In genomic region chr5:81534481-81534840, GRCh38 we compare ENCODE assay signal across 23 cellular contexts.
A peak's percentile ranks its signal among the peaks of the same experiment; 100 is the strongest.
DNase-seq lines count a peak whose midpoint lies in the region; ATAC-seq and TF ChIP-seq lines count a peak whose summit lies in the region.
"Had no signal": no experiment of that assay in that cellular context is flagged by ENCODE, and none has a peak within 500 bp of the region (broad histone marks: within the 10 kb centered on the region; RNA-seq: fewer than 3 reads in every experiment).

No MANE protein-coding gene starts in this region.

- peak overlapping the region; percentile 4 to 43 (median 29); a peak in 10 of 22 replicates for H3K27ac ChIP-seq in BLaER1 treated with 17β-estradiol and CSF1 and Interleukin-3, amounts not matched to agents 10 nM and 100 nM
- peak overlapping the region; percentile 62 for H3K27ac ChIP-seq in hepatocyte

- H3K36me3 Mint-ChIP-seq in activated T-helper 17 cell treated with anti-CD3 and anti-CD28 coated beads, Interleukin-2, amount 50 U/mL, for 72 hours (ENCODE audit: low read depth), result no peaks in the 10 kb centered on the region
- H3K36me3 Mint-ChIP-seq: stimulated activated effector memory CD8-positive, alpha-beta T cell treated with anti-CD3 and anti-CD28 coated beads, Interleukin-12 subunit alpha, Interleukin-12 subunit beta, amount 100 ng/mL, for 72 hours had no signal

- no peaks in the 10 kb centered on the region for H3K27me3 ChIP-seq in BLaER1 treated with 17β-estradiol and CSF1 and Interleukin-3, amounts not matched to agents 10 nM and 100 nM
- no peaks in the 10 kb centered on the region for H3K27me3 ChIP-seq in hepatocyte
- H3K27me3 ChIP-seq: gastrocnemius medialis had no signal

- no peaks in the 10 kb centered on the region for H3K9me3 Mint-ChIP-seq in activated T-helper 17 cell treated with anti-CD3 and anti-CD28 coated beads, Interleukin-2, amount 50 U/mL, for 72 hours
- H3K9me3 Mint-ChIP-seq: stimulated activated effector memory CD8-positive, alpha-beta T cell treated with anti-CD3 and anti-CD28 coated beads, Interleukin-12 subunit alpha, Interleukin-12 subunit beta, amount 100 ng/mL, for 72 hours had no signal

- no peak for ATAC-seq in activated T-helper 17 cell treated with anti-CD3 and anti-CD28 coated beads, Interleukin-2, amount 50 U/mL, for 72 hours (replicated peaks)
- ATAC-seq: gastrocnemius medialis; PC-3; stimulated activated effector memory CD8-positive, alpha-beta T cell treated with anti-CD3 and anti-CD28 coated beads, Interleukin-12 subunit alpha, Interleukin-12 subunit beta, amount 100 ng/mL, for 72 hours had no signal

- TF ChIP-seq CTCF in hepatocyte (IDR thresholded peaks at IDR 0.05; ENCODE audit: poor library complexity), result no peak

- no peak overlapping the region for H3K4me3 ChIP-seq in BLaER1 treated with 17β-estradiol and CSF1 and Interleukin-3, amounts not matched to agents 10 nM and 100 nM
- H3K4me3 ChIP-seq in hepatocyte, result no peak overlapping the region
- H3K4me3 ChIP-seq: gastrocnemius medialis had no signal

- no peak overlapping the region for H3K9ac ChIP-seq in BLaER1 treated with 17β-estradiol and CSF1 and Interleukin-3, amounts not matched to agents 10 nM and 100 nM

- H3K36me3 ChIP-seq in BLaER1 treated with 17β-estradiol and CSF1 and Interleukin-3, amounts not matched to agents 10 nM and 100 nM, result peaks cover 0 to 30% (median 14%) of the 10 kb centered on the region in 11 experiments; a peak in 13 of 22 replicates
- H3K36me3 ChIP-seq in hepatocyte (replicated peaks; ENCODE audit: insufficient read depth, low read depth), result no peaks in the 10 kb centered on the region
- H3K36me3 ChIP-seq: gastrocnemius medialis had no signal

- H3K4me2 ChIP-seq in BLaER1 treated with 17β-estradiol and CSF1 and Interleukin-3, amounts not matched to agents 10 nM and 100 nM, result peak overlapping the region; percentile 22 to 63 (median 37); a peak in 17 of 22 replicates
- peak overlapping the region; percentile 33 for H3K4me2 ChIP-seq in hepatocyte

- H3K4me1 ChIP-seq in BLaER1 treated with 17β-estradiol and CSF1 and Interleukin-3, amounts not matched to agents 10 nM and 100 nM, result peaks cover 15 to 53% (median 37%) of the 10 kb centered on the region in 10 experiments
- peaks cover 9% of the 10 kb centered on the region for H3K4me1 ChIP-seq in hepatocyte (ENCODE audit: insufficient read depth)

- H3K79me2 ChIP-seq in hepatocyte, result no peaks in the 10 kb centered on the region

- no peak overlapping the region for H3K4me3 Mint-ChIP-seq in activated T-helper 17 cell treated with anti-CD3 and anti-CD28 coated beads, Interleukin-2, amount 50 U/mL, for 72 hours
- H3K4me3 Mint-ChIP-seq: stimulated activated effector memory CD8-positive, alpha-beta T cell treated with anti-CD3 and anti-CD28 coated beads, Interleukin-12 subunit alpha, Interleukin-12 subunit beta, amount 100 ng/mL, for 72 hours had no signal

- no peak overlapping the region for H2AFZ ChIP-seq in hepatocyte

- peak overlapping the region; percentile 3 for H3K27ac Mint-ChIP-seq in activated T-helper 17 cell treated with anti-CD3 and anti-CD28 coated beads, Interleukin-2, amount 50 U/mL, for 72 hours
- H3K27ac Mint-ChIP-seq: stimulated activated effector memory CD8-positive, alpha-beta T cell treated with anti-CD3 and anti-CD28 coated beads, Interleukin-12 subunit alpha, Interleukin-12 subunit beta, amount 100 ng/mL, for 72 hours had no signal

- H3K27me3 Mint-ChIP-seq in activated T-helper 17 cell treated with anti-CD3 and anti-CD28 coated beads, Interleukin-2, amount 50 U/mL, for 72 hours, result no peaks in the 10 kb centered on the region

- H4K20me1 ChIP-seq in BLaER1 treated with 17β-estradiol and CSF1 and Interleukin-3, amounts not matched to agents 10 nM and 100 nM, result peaks cover 0 to 8% (median 0%) of the 10 kb centered on the region in 11 experiments; a peak in 1 of 22 replicates
- H4K20me1 ChIP-seq in hepatocyte (ENCODE audit: insufficient read depth, poor library complexity, severe bottlenecking), result no peaks in the 10 kb centered on the region

- 67% methylated on average over 1 of the region's 1 CpG for WGBS in hepatocyte (ENCODE audit: low lambda C conversion rate, missing lambda C conversion rate)

- DNase-seq in GF-D8 (lab: John Stamatoyannopoulos, UW), result peak; percentile 42
- no peak for DNase-seq in hepatocyte (ENCODE audit: low spot score)
- no peak for DNase-seq in activated CD4-positive, alpha-beta T cell treated with anti-CD3 and anti-CD28 coated beads, Interleukin-2, amount 50 U/mL, for 4 hours
- no peak for DNase-seq in NCI-H748 treated with DMSO at 0.1 percent for 48 hours (lab: John Stamatoyannopoulos, UW)
- no peak for DNase-seq in GM03348 (ENCODE audit: low spot score)
- DNase-seq: activated CD4-positive, alpha-beta T cell treated with anti-CD3 and anti-CD28 coated beads, Interleukin-2, amount 50 U/mL, for 1 hour; activated CD8-positive, alpha-beta memory T cell treated with anti-CD3 and anti-CD28 coated beads, Interleukin-2, amount 50 U/mL, for 48 hours; activated gamma-delta T cell treated with Interleukin-2 at 50 U/mL for 16 hours; caudate nucleus; COR-L47; DMS79; gastrocnemius medialis; NCI-H1092; NCI-H2029; NCI-H226; PC-3; posterior cingulate gyrus; SHP77; stimulated activated CD4-positive, alpha-beta T cell treated with anti-CD3 and anti-CD28 coated beads, Interleukin-1b, Interleukin-23, amount 100 ng/mL, for 48 hours; T-helper 1 cell had no signal

- peaks cover 0 to 19% (median 11%) of the 10 kb centered on the region in 11 experiments; a peak in 21 of 22 replicates for H3K9me3 ChIP-seq in BLaER1 treated with 17β-estradiol and CSF1 and Interleukin-3, amounts not matched to agents 10 nM and 100 nM (replicated peaks in 1 of 11)
- H3K9me3 ChIP-seq in hepatocyte (ENCODE audit: low read depth), result no peaks in the 10 kb centered on the region
- H3K9me3 ChIP-seq: gastrocnemius medialis had no signal

- peaks cover 35% of the 10 kb centered on the region for H3K4me1 Mint-ChIP-seq in activated T-helper 17 cell treated with anti-CD3 and anti-CD28 coated beads, Interleukin-2, amount 50 U/mL, for 72 hours
- H3K4me1 Mint-ChIP-seq: stimulated activated effector memory CD8-positive, alpha-beta T cell treated with anti-CD3 and anti-CD28 coated beads, Interleukin-12 subunit alpha, Interleukin-12 subunit beta, amount 100 ng/mL, for 72 hours had no signal

- H3K9me2 ChIP-seq in hepatocyte (replicated peaks; ENCODE audit: insufficient read depth), result no peaks in the 10 kb centered on the region
